In genomic region chr9:129175515-129175824, GRCh38 we compare ENCODE assay signal across 1 cellular context.
TF ChIP-seq lines count a peak whose summit lies in the region.

No MANE protein-coding gene starts in this region.

TF ChIP-seq in HEK293, 187 proteins besides CTCF, POLR2A, EP300 and RAD21 (continued from another document):
- 0 out of 2 replicates have a peak, but pooled peaks have one; percentile 4 for TF ChIP-seq PRDM2 (tag by site-specific recombination; IDR thresholded peaks at IDR 0.05; ENCODE audit: borderline replicate concordance)
